Comparison of ENCODE assay signal across 8 cellular contexts in genomic region chr1:248825573-248825908, GRCh38. TPM values are rescaled to one million over a fixed set of nuclear protein-coding genes. Genes with fewer than 3 reads are reported as not detected.
DNase-seq lines count a peak whose midpoint lies in the region; ATAC-seq and TF ChIP-seq lines count a peak whose summit lies in the region.

No MANE protein-coding gene starts in this region.

- DNase-seq in GM12865 (ENCODE audit: low read depth) (no peak), left ventricle myocardium inferior (no peak), smooth muscle cell (lab: John Stamatoyannopoulos, UW; ENCODE audit: unreplicated experiment) (no peak), SIG-M5 treated with dmso at 0.1 percent for 504 hours (lab: John Stamatoyannopoulos, UW; ENCODE audit: unreplicated experiment) (no peak)
- DNase-seq in stimulated activated CD4-positive, alpha-beta T cell treated with anti-CD3 and anti-CD28 coated beads, Interleukin-12 subunit alpha, Interleukin-12 subunit beta, amount 100 ng/mL, for 4 hours = no peak
- no peak for DNase-seq in activated CD4-positive, alpha-beta T cell treated with anti-CD3 and anti-CD28 coated beads for 48 hours

- H3K9ac ChIP-seq in smooth muscle cell (ENCODE audit: low read depth) = peak overlapping the region; percentile 97

- H3K4me2 ChIP-seq in smooth muscle cell = peak overlapping the region; percentile 86

- H3K4me3 ChIP-seq in GM12865 (ENCODE audit: low read depth, low read length) (peak overlapping the region; percentile 75), left ventricle myocardium inferior (peak overlapping the region; percentile 92), smooth muscle cell (peak overlapping the region; percentile 78)

- peak; percentile 1 for ATAC-seq in HG02610 (IDR thresholded peaks at IDR 0.05; ENCODE audit: unreplicated experiment)

- H3K27me3 ChIP-seq in left ventricle myocardium inferior (ENCODE audit: low read depth) = no peaks in the 10 kb centered on the region
- H3K27me3 ChIP-seq in smooth muscle cell (ENCODE audit: low read depth) = no peaks in the 10 kb centered on the region

- H2AFZ ChIP-seq in smooth muscle cell (ENCODE audit: low read depth) = peak overlapping the region; percentile 96

- WGBS in smooth muscle cell (ENCODE audit: low lambda C conversion rate) = 1% methylated on average over 16 of the region's 18 CpGs

- H3K9me3 ChIP-seq in left ventricle myocardium inferior (replicated peaks) (no peaks in the 10 kb centered on the region), smooth muscle cell (replicated peaks; ENCODE audit: low read depth) (no peaks in the 10 kb centered on the region)

- intact Hi-C loops in left ventricle myocardium inferior (cut with micrococcal nuclease) = no loop called here

- peaks cover 4% of the 10 kb centered on the region for H3F3A ChIP-seq in smooth muscle cell (ENCODE audit: low read depth)

- H3K27ac ChIP-seq in VCaP (peak overlapping the region; percentile 91), left ventricle myocardium inferior (replicated peaks) (peak overlapping the region; percentile 99), smooth muscle cell (ENCODE audit: low read depth) (peak overlapping the region; percentile 95)

- TF ChIP-seq CTCF in GM12865 (IDR thresholded peaks at IDR 0.05; ENCODE audit: insufficient read depth, low read depth, low read length, missing control alignments) (no peak), VCaP (conservative IDR thresholded peaks at IDR 0.05) (no peak), left ventricle myocardium inferior (IDR thresholded peaks at IDR 0.05; ENCODE audit: borderline replicate concordance) (no peak), smooth muscle cell (IDR thresholded peaks at IDR 0.05; ENCODE audit: borderline replicate concordance, insufficient read depth, poor library complexity, severe bottlenecking) (no peak)

- peaks cover 66% of the 10 kb centered on the region for H3K4me1 ChIP-seq in left ventricle myocardium inferior
- H3K4me1 ChIP-seq in smooth muscle cell (ENCODE audit: low read depth) = peaks cover 19% of the 10 kb centered on the region

- H3K79me2 ChIP-seq in smooth muscle cell (ENCODE audit: low read depth) = peaks cover 45% of the 10 kb centered on the region

- peaks cover 33% of the 10 kb centered on the region for H4K20me1 ChIP-seq in smooth muscle cell (ENCODE audit: low read depth)

- H3K36me3 ChIP-seq in left ventricle myocardium inferior (peaks cover 28% of the 10 kb centered on the region), smooth muscle cell (ENCODE audit: low read depth) (no peaks in the 10 kb centered on the region)

RNA-seq across cellular contexts. Expression of gene SH3BP5L, which starts 0.2 kb away (rescaled TPM):
- total RNA-seq in left ventricle myocardium inferior (18.0 TPM), smooth muscle cell (14.7 and 18.6 TPM in 2 replicates)
- polyA plus RNA-seq in smooth muscle cell = 5.5 and 7.4 TPM in 2 replicates

RNA-seq across cellular contexts. Expression of gene ZNF672, which starts 12.5 kb away (rescaled TPM):
- total RNA-seq in left ventricle myocardium inferior (43.1 TPM), smooth muscle cell (22.6 and 28.7 TPM in 2 replicates)
- 20.1 and 25.8 TPM in 2 replicates for polyA plus RNA-seq in smooth muscle cell

RNA-seq across cellular contexts. Expression of gene ZNF692, which starts 33.3 kb away (rescaled TPM):
- total RNA-seq in left ventricle myocardium inferior (23.0 TPM), smooth muscle cell (10.4 and 24.8 TPM in 2 replicates)
- polyA plus RNA-seq in smooth muscle cell = 25.9 and 40.5 TPM in 2 replicates
